11 cellular contexts compared by ENCODE assay signal in the genomic region with DNA sequence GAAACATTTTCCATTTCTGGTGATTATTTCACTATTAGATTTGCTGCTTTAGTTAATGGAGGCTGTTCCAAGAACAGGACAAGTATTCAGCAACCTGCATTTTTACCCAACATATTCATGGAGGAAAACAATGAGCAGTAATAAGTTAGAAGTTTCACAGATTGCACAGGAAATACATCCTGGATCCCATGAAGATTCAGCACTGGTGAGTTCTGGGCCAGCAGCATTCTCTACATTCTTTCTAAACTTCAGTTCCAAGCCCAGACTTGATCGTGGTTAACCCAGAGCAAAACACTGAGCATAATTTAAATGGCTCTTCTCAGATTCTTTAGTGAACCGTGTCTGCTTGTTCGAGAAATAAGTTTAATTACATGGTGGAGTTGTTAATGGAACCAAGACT. TPM values are rescaled to one million over a fixed set of nuclear protein-coding genes. Genes with fewer than 3 reads are reported as not detected.
DNase-seq lines count a peak whose midpoint lies in the region; ATAC-seq and TF ChIP-seq lines count a peak whose summit lies in the region.
"Had no signal": no experiment of that assay in that cellular context is flagged by ENCODE, and none has a peak within 500 bp of the region (broad histone marks: within the 10 kb centered on the region; RNA-seq: fewer than 3 reads in every experiment).

No MANE protein-coding gene starts in this region.

- no peak overlapping the region for H3K9ac ChIP-seq in neural cell (ENCODE audit: low read length)

- peak overlapping the region; percentile 90 for H3K4me2 ChIP-seq in neural cell (ENCODE audit: low read length)

- H3K4me3 ChIP-seq in neural cell (ENCODE audit: low read length) (peak overlapping the region; percentile 95), WERI-Rb-1 (ENCODE audit: low read depth, low read length) (no peak overlapping the region)
- H3K4me3 ChIP-seq: mucosa of descending colon had no signal

- H3K36me3 ChIP-seq in neural cell (ENCODE audit: insufficient read depth, low read length) (no peaks in the 10 kb centered on the region), WERI-Rb-1 (no peaks in the 10 kb centered on the region)

- H3F3A ChIP-seq in neural cell (ENCODE audit: insufficient read depth, low read length, poor library complexity, severe bottlenecking): peaks cover 5% of the 10 kb centered on the region

- DNase-seq in ELR (ENCODE audit: low read depth) (peak; percentile 88), RPMI7951 (ENCODE audit: low read depth) (peak; percentile 60), WERI-Rb-1 (no peak), medulla oblongata (ENCODE audit: extremely low spot score) (no peak), COLO668 (lab: John Stamatoyannopoulos, UW; ENCODE audit: unreplicated experiment) (no peak)
- DNase-seq: activated effector memory CD4-positive, alpha-beta T cell treated with Interleukin-2 at 50 U/mL for 16 hours; Kasumi-1; mucosa of descending colon had no signal

- TF ChIP-seq CTCF in neural cell (IDR thresholded peaks at IDR 0.05; ENCODE audit: poor library complexity, severe bottlenecking) (no peak), WERI-Rb-1 (IDR thresholded peaks at IDR 0.05; ENCODE audit: low read depth, low read length) (no peak)

- no peak for TF ChIP-seq RAD21 in neural cell (conservative IDR thresholded peaks at IDR 0.05)

- TF ChIP-seq EP300 in neural cell (conservative IDR thresholded peaks at IDR 0.05; ENCODE audit: poor library complexity, severe bottlenecking): no peak

- H3K9me3 ChIP-seq in neural cell (ENCODE audit: low read length): no peaks in the 10 kb centered on the region
- H3K9me3 ChIP-seq in WERI-Rb-1 (ENCODE audit: severe bottlenecking): no peaks in the 10 kb centered on the region
- H3K9me3 ChIP-seq: mucosa of descending colon had no signal

- H3K27me3 ChIP-seq in neural cell (ENCODE audit: insufficient read depth, low read depth, low read length) (no peaks in the 10 kb centered on the region), WERI-Rb-1 (ENCODE audit: insufficient read depth, low read depth, severe bottlenecking) (peaks cover 27% of the 10 kb centered on the region)

- peak; percentile 47 for ATAC-seq in esophagus mucosa
- no peak for ATAC-seq in GM21526 (IDR thresholded peaks at IDR 0.05; ENCODE audit: low FRiP score, unreplicated experiment)

- no peaks in the 10 kb centered on the region for H3K9me2 ChIP-seq in neural cell (ENCODE audit: insufficient read depth, low read length)

- H2AFZ ChIP-seq in neural cell (ENCODE audit: low read depth, low read length): no peak overlapping the region

- H3K27ac ChIP-seq in neural cell (ENCODE audit: low read length) (no peak overlapping the region), WERI-Rb-1 (no peak overlapping the region)

- H3K79me2 ChIP-seq in neural cell (replicated peaks; ENCODE audit: insufficient read depth, low read length): peaks cover 34% of the 10 kb centered on the region

- no peaks in the 10 kb centered on the region for H4K20me1 ChIP-seq in neural cell (ENCODE audit: insufficient read depth)

TF ChIP-seq in neural cell, 6 proteins besides CTCF, POLR2A, EP300 and RAD21:
- TF ChIP-seq, protein P1, sequence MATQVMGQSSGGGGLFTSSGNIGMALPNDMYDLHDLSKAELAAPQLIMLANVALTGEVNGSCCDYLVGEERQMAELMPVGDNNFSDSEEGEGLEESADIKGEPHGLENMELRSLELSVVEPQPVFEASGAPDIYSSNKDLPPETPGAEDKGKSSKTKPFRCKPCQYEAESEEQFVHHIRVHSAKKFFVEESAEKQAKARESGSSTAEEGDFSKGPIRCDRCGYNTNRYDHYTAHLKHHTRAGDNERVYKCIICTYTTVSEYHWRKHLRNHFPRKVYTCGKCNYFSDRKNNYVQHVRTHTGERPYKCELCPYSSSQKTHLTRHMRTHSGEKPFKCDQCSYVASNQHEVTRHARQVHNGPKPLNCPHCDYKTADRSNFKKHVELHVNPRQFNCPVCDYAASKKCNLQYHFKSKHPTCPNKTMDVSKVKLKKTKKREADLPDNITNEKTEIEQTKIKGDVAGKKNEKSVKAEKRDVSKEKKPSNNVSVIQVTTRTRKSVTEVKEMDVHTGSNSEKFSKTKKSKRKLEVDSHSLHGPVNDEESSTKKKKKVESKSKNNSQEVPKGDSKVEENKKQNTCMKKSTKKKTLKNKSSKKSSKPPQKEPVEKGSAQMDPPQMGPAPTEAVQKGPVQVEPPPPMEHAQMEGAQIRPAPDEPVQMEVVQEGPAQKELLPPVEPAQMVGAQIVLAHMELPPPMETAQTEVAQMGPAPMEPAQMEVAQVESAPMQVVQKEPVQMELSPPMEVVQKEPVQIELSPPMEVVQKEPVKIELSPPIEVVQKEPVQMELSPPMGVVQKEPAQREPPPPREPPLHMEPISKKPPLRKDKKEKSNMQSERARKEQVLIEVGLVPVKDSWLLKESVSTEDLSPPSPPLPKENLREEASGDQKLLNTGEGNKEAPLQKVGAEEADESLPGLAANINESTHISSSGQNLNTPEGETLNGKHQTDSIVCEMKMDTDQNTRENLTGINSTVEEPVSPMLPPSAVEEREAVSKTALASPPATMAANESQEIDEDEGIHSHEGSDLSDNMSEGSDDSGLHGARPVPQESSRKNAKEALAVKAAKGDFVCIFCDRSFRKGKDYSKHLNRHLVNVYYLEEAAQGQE (IDR thresholded peaks at IDR 0.05; ENCODE audit: borderline replicate concordance): no peak
- TF ChIP-seq TAF1 (IDR thresholded peaks at IDR 0.05; ENCODE audit: low read depth): no peak
- TF ChIP-seq POLR2AphosphoS5 (IDR thresholded peaks at IDR 0.05): no peak
- no peak for TF ChIP-seq MXI1 (conservative IDR thresholded peaks at IDR 0.05; ENCODE audit: poor library complexity, severe bottlenecking)
- TF ChIP-seq EZH2 (IDR thresholded peaks at IDR 0.05; ENCODE audit: borderline replicate concordance, insufficient read depth, low read length, poor library complexity, severe bottlenecking): no peak
- no peak for TF ChIP-seq SMC3 (conservative IDR thresholded peaks at IDR 0.05; ENCODE audit: poor library complexity)

RNA-seq across cellular contexts. Expression of a gene that starts 3.8 kb away (rescaled TPM):
- 7.0 and 7.9 TPM in 2 replicates for total RNA-seq in RPMI7951 (2014; rRNA removed; shearing (Covaris generic))
- total RNA-seq in esophagus mucosa: 5.6 TPM
- 56.3 and 60.5 TPM in 2 replicates for polyA plus RNA-seq in neural cell
- 76.6 and 96.9 TPM in 2 replicates for polyA minus RNA-seq in neural cell

RNA-seq across cellular contexts. Expression of a gene that starts 40.5 kb away (rescaled TPM):
- total RNA-seq in RPMI7951 (2014; rRNA removed; shearing (Covaris generic)): 18.2 and 27.6 TPM in 2 replicates
- total RNA-seq in esophagus mucosa: 22.7 TPM
- polyA plus RNA-seq in neural cell: 14.9 and 17.1 TPM in 2 replicates
- polyA minus RNA-seq in neural cell: 21.4 and 26.7 TPM in 2 replicates

Comparison
In these comparisons a context has a peak if more than half of its experiments do, and no peak if none do; other contexts are left out.
1. DNase-seq: peak in ELR (single experiment) and RPMI7951 (single experiment); none in WERI-Rb-1 (single experiment), medulla oblongata (single experiment) and COLO668 (single experiment).